ENCODE assay signal across 8 cellular contexts in the genomic region with DNA sequence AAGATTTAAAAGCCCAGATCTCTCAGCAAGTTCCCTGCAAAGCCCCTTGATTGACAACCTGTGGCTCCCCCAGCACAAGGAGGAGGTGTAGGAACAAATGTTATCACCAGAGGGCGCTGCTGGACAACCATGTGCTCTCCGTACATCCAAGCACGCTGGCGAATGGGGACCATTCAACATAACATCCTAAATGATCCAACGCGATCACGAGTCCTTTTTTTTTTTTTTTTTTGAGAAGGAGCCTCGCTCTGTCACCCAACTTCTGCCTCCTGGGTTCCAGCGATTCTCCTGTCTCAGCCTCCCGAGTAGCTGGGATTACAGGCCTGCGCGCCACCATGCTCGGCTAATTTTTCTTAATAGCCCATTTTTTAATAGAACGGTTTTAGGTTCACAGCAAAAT. TPM values are rescaled to one million over a fixed set of nuclear protein-coding genes. Genes with fewer than 3 reads are reported as not detected.
DNase-seq lines count a peak whose midpoint lies in the region; ATAC-seq and TF ChIP-seq lines count a peak whose summit lies in the region.

No MANE protein-coding gene starts in this region.

- DNase-seq in AG08395 (ENCODE audit: low spot score) (peak; percentile 84), H9 (peak; percentile 90), NCI-H510A treated with DMSO at 0.1 percent for 48 hours (lab: John Stamatoyannopoulos, UW) (peak; percentile 65), choroid plexus epithelial cell (ENCODE audit: low read depth) (peak; percentile 88), left lobe of liver (ENCODE audit: low spot score) (peak; percentile 60)
- DNase-seq in activated CD4-positive, alpha-beta T cell treated with anti-CD3 and anti-CD28 coated beads for 4 hours = peak; percentile 60 to 75
- DNase-seq in stimulated activated CD4-positive, alpha-beta T cell treated with anti-CD3 and anti-CD28 coated beads, Interleukin-4, amount 100 ng/mL, for 24 hours = peak; percentile 84

- no peak overlapping the region for H2AFZ ChIP-seq in H9 (ENCODE audit: low read length)

- H2AK5ac ChIP-seq in H9 (ENCODE audit: insufficient read length, low read length) = no peak overlapping the region

- H3K4me1 ChIP-seq in H9 (ENCODE audit: insufficient read depth, low read length) = no peaks in the 10 kb centered on the region

- no peak overlapping the region for H3K4me2 ChIP-seq in H9 (ENCODE audit: insufficient read depth, insufficient read length, low read length)

- H4K20me1 ChIP-seq in H9 (ENCODE audit: control insufficient read depth, insufficient read depth, insufficient read length) = no peaks in the 10 kb centered on the region

- H3K27me3 ChIP-seq in H9 (ENCODE audit: insufficient read depth, low read length) = no peaks in the 10 kb centered on the region

- H3K23ac ChIP-seq in H9 (ENCODE audit: insufficient read length, low read depth, low read length) = no peak overlapping the region

- no peaks in the 10 kb centered on the region; a peak in 2 of 7 replicates for H3K36me3 Mint-ChIP-seq in H9 (ENCODE audit: insufficient read depth in 1 of 3, low read depth in 3 of 3)

- no CpG with 5 or more reads among the region's 14 CpGs for WGBS in H9 (ENCODE audit: extremely low coverage, insufficient read length, low lambda C conversion rate)

- H3K4me3 Mint-ChIP-seq in H9 = no peak overlapping the region

- no peak overlapping the region for H4K5ac ChIP-seq in H9 (ENCODE audit: insufficient read length, low read depth, low read length)

- H3K56ac ChIP-seq in H9 (ENCODE audit: insufficient read length, low read depth, low read length) = no peak overlapping the region

- no peak overlapping the region for H2BK15ac ChIP-seq in H9 (ENCODE audit: low read depth, low read length)

- H3K4me1 Mint-ChIP-seq in H9 = peaks cover 6 to 7% of the 10 kb centered on the region in 2 experiments; a peak in 3 of 4 replicates

- H3K23me2 ChIP-seq in H9 (ENCODE audit: insufficient read length, low read depth, low read length, poor library complexity, severe bottlenecking) = no peaks in the 10 kb centered on the region

- no peak overlapping the region for H3K9ac ChIP-seq in H9 (ENCODE audit: extremely low read depth, insufficient read length, low read length)

- no peak overlapping the region for H3K27ac ChIP-seq in H9 (ENCODE audit: insufficient read length, low read depth, low read length)

- H2BK20ac ChIP-seq in H9 (ENCODE audit: low read depth, low read length, poor library complexity, severe bottlenecking) = no peak overlapping the region

- no peak overlapping the region for H2BK5ac ChIP-seq in H9 (ENCODE audit: insufficient read length, low read length)

- TF ChIP-seq CTCF in H9 (conservative IDR thresholded peaks at IDR 0.05) (peak; percentile 90), choroid plexus epithelial cell (conservative IDR thresholded peaks at IDR 0.05; ENCODE audit: low read depth, low read length) (peak; percentile 89)

- H3K9me3 ChIP-seq in H9 (ENCODE audit: control insufficient read depth, low read depth, low read length) = no peaks in the 10 kb centered on the region

- H3K4me3 ChIP-seq in choroid plexus epithelial cell (ENCODE audit: low read depth, low read length) = no peak overlapping the region

- H3K79me2 ChIP-seq in H9 (ENCODE audit: insufficient read depth, low read length) = no peaks in the 10 kb centered on the region

- ATAC-seq in left lobe of liver (peak; percentile 92), GM21786 (IDR thresholded peaks at IDR 0.05; ENCODE audit: unreplicated experiment) (no peak)

- H3K27ac Mint-ChIP-seq in H9 = no peak overlapping the region

- no peak overlapping the region for H3T11ph ChIP-seq in H9 (ENCODE audit: low read length)

- H3K79me1 ChIP-seq in H9 (ENCODE audit: insufficient read depth, low read depth, low read length, poor library complexity, severe bottlenecking) = no peaks in the 10 kb centered on the region

- no peak overlapping the region for H2BK12ac ChIP-seq in H9 (ENCODE audit: insufficient read length, low read depth, low read length)

- H3K27me3 Mint-ChIP-seq in H9 (ENCODE audit: low read depth) = peaks cover 23% of the 10 kb centered on the region

- no peak overlapping the region for H3K14ac ChIP-seq in H9 (ENCODE audit: insufficient read depth, low read length)

- H3K18ac ChIP-seq in H9 (ENCODE audit: insufficient read length, low read depth, low read length) = no peak overlapping the region

- H4K91ac ChIP-seq in H9 (ENCODE audit: insufficient read length, low read depth, low read length) = no peak overlapping the region

- H2BK120ac ChIP-seq in H9 (ENCODE audit: low read depth, low read length, poor library complexity, severe bottlenecking) = no peak overlapping the region

- H3K4ac ChIP-seq in H9 (ENCODE audit: low read depth, low read length) = no peak overlapping the region

- peaks cover 0 to 11% of the 10 kb centered on the region in 2 experiments; a peak in 4 of 5 replicates for H3K9me3 Mint-ChIP-seq in H9

- H4K8ac ChIP-seq in H9 (replicated peaks; ENCODE audit: insufficient read length, low read depth, low read length) = no peak overlapping the region

RNA-seq across cellular contexts. Expression of a gene that starts 52.0 kb away (rescaled TPM):
- total RNA-seq in H9 (2021) (not detected in 2 replicates), left lobe of liver (not detected)

RNA-seq across cellular contexts. Expression of a gene that starts 57.6 kb away (rescaled TPM):
- 72.5 and 72.7 TPM in 2 replicates for total RNA-seq in H9 (2021)
- 15.0 TPM for total RNA-seq in left lobe of liver
